ENCODE assay signal across 22 cellular contexts in the genomic region with DNA sequence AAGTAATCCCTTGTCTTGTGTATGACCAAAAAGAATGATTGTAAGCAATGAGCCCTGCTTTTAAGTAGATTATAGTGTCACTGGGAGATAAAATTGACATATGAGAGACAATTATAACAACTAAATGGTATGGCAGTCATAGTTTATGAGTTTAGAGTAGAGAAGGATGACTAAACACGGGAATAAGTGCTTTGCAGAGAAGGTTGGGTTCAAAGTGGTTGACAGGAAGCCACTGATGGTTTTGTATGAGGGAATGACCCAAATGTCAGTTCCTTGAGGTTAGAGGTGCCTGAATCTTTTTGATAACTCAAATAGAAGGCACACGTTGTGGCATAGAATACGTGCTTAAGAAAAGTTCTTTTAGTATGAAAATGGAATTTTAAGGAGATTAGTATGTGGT.
"Had no signal": no experiment of that assay in that cellular context is flagged by ENCODE, and none has a peak within 500 bp of the region (broad histone marks: within the 10 kb centered on the region; RNA-seq: fewer than 3 reads in every experiment).

No MANE protein-coding gene starts in this region.

- H3K27ac Mint-ChIP-seq: immature natural killer cell; natural killer cell; progenitor cell of endocrine pancreas; stimulated activated memory B cell treated with anti-CD40 and anti-IgM and Interleukin-4, amounts not matched to agents 10 μg/mL and 1 μg/mL and 100 μg/mL, for 72 hours; stimulated activated naive CD8-positive, alpha-beta T cell treated with anti-CD3 and anti-CD28 coated beads, Interleukin-15, Interleukin-2, amounts not matched to agents 100 ng/mL and 50 ng/mL, for 24 hours had no signal

- H3K27me3 Mint-ChIP-seq: stimulated activated memory B cell treated with anti-CD40 and anti-IgM and Interleukin-4, amounts not matched to agents 10 μg/mL and 1 μg/mL and 100 μg/mL, for 72 hours had no signal

- DNase-seq: dermis blood vessel endothelial cell; effector memory CD4-positive, alpha-beta T cell; foreskin keratinocyte; hypothalamus; immature natural killer cell; left ventricle myocardium superior; lower lobe of right lung; natural killer cell; right cardiac atrium; sigmoid colon; spleen; stimulated activated CD4-positive, alpha-beta T cell treated with anti-CD3 and anti-CD28 coated beads, Interleukin-4, amount 100 ng/mL, for 4 hours; thyroid gland; trophoblast cell had no signal

- H3K36me3 Mint-ChIP-seq: natural killer cell; stimulated activated memory B cell treated with anti-CD40 and anti-IgM and Interleukin-4, amounts not matched to agents 10 μg/mL and 1 μg/mL and 100 μg/mL, for 72 hours had no signal

- H3K4me1 Mint-ChIP-seq: neural crest cell had no signal

- ATAC-seq: foreskin keratinocyte; gastroesophageal sphincter; left ventricle myocardium superior; lower lobe of right lung; natural killer cell; right cardiac atrium; stimulated activated memory B cell treated with anti-CD40 and anti-IgM and Interleukin-4, amounts not matched to agents 10 μg/mL and 1 μg/mL and 100 μg/mL, for 72 hours had no signal

- H3K9me3 Mint-ChIP-seq: stimulated activated naive CD8-positive, alpha-beta T cell treated with anti-CD3 and anti-CD28 coated beads, Interleukin-15, Interleukin-2, amounts not matched to agents 100 ng/mL and 50 ng/mL, for 24 hours had no signal

- H3K4me3 Mint-ChIP-seq: immature natural killer cell; natural killer cell; neural crest cell; stimulated activated memory B cell treated with anti-CD40 and anti-IgM and Interleukin-4, amounts not matched to agents 10 μg/mL and 1 μg/mL and 100 μg/mL, for 72 hours; stimulated activated naive CD8-positive, alpha-beta T cell treated with anti-CD3 and anti-CD28 coated beads, Interleukin-15, Interleukin-2, amounts not matched to agents 100 ng/mL and 50 ng/mL, for 24 hours had no signal

- H3K4me3 ChIP-seq: coronary artery, esophagus muscularis mucosa, gastroesophageal sphincter, lower lobe of right lung, sigmoid colon, spleen, thyroid gland, vagina had no signal
